ENCODE assay signal across 15 cellular contexts in genomic region chrX:77003956-77004355, GRCh38.
DNase-seq lines count a peak whose midpoint lies in the region; ATAC-seq and TF ChIP-seq lines count a peak whose summit lies in the region.
"Had no signal": no experiment of that assay in that cellular context is flagged by ENCODE, and none has a peak within 500 bp of the region (broad histone marks: within the 10 kb centered on the region; RNA-seq: fewer than 3 reads in every experiment).

No MANE protein-coding gene starts in this region.

- peak; percentile 64 for ATAC-seq in activated CD8-positive, alpha-beta T cell treated with anti-CD3 and anti-CD28 coated beads, Interleukin-2, amount 10 ng/mL, durations not matched to agents 7 days and 5 days
- ATAC-seq in GM21367 (IDR thresholded peaks at IDR 0.05; ENCODE audit: unreplicated experiment) = no peak
- ATAC-seq: left colon had no signal

- CTCF ChIA-PET in activated CD8-positive, alpha-beta T cell treated with anti-CD3 and anti-CD28 coated beads, Interleukin-2, amount 10 ng/mL, durations not matched to agents 7 days and 5 days (lab: Charles Lee) = no interaction called here

- H3K4me1 Mint-ChIP-seq in activated CD8-positive, alpha-beta T cell treated with anti-CD3 and anti-CD28 coated beads, Interleukin-2, amount 10 ng/mL, durations not matched to agents 7 days and 5 days (ENCODE audit: low read depth) = peaks cover 15% of the 10 kb centered on the region

- POLR2A ChIA-PET in activated CD8-positive, alpha-beta T cell treated with anti-CD3 and anti-CD28 coated beads, Interleukin-2, amount 10 ng/mL, durations not matched to agents 7 days and 5 days (lab: Charles Lee) = no interaction called here

- no peaks in the 10 kb centered on the region for H3K27me3 Mint-ChIP-seq in activated CD8-positive, alpha-beta T cell treated with anti-CD3 and anti-CD28 coated beads, Interleukin-2, amount 10 ng/mL, durations not matched to agents 7 days and 5 days (ENCODE audit: low read depth)
- H3K27me3 Mint-ChIP-seq: CD4-positive, alpha-beta memory T cell; progenitor cell of endocrine pancreas had no signal

- no peak overlapping the region for H3K27ac Mint-ChIP-seq in activated CD8-positive, alpha-beta T cell treated with anti-CD3 and anti-CD28 coated beads, Interleukin-2, amount 10 ng/mL, durations not matched to agents 7 days and 5 days
- H3K27ac Mint-ChIP-seq: progenitor cell of endocrine pancreas had no signal

- no peak overlapping the region for H3K4me3 Mint-ChIP-seq in activated CD8-positive, alpha-beta T cell treated with anti-CD3 and anti-CD28 coated beads, Interleukin-2, amount 10 ng/mL, durations not matched to agents 7 days and 5 days
- H3K4me3 Mint-ChIP-seq: CD4-positive, alpha-beta memory T cell had no signal

- H3K9me3 Mint-ChIP-seq in activated CD8-positive, alpha-beta T cell treated with anti-CD3 and anti-CD28 coated beads, Interleukin-2, amount 10 ng/mL, durations not matched to agents 7 days and 5 days (ENCODE audit: insufficient read depth) = no peaks in the 10 kb centered on the region

- H3K36me3 Mint-ChIP-seq in activated CD8-positive, alpha-beta T cell treated with anti-CD3 and anti-CD28 coated beads, Interleukin-2, amount 10 ng/mL, durations not matched to agents 7 days and 5 days (ENCODE audit: low read depth) = no peaks in the 10 kb centered on the region
- H3K36me3 Mint-ChIP-seq: CD4-positive, alpha-beta memory T cell had no signal

- peak; percentile 11 to 17 for DNase-seq in activated CD4-positive, alpha-beta T cell treated with anti-CD3 and anti-CD28 coated beads for 24 hours (ENCODE audit: low read depth in 2 of 2)
- no peak for DNase-seq in activated CD4-positive, alpha-beta T cell treated with anti-CD3 and anti-CD28 coated beads for 1 hour
- DNase-seq in activated CD8-positive, alpha-beta T cell treated with anti-CD3 and anti-CD28 coated beads, Interleukin-2, amount 10 ng/mL, durations not matched to agents 7 days and 5 days = peak; percentile 23
- peak; percentile 18 to 60 for DNase-seq in erythroblast (lab: John Stamatoyannopoulos, UW)
- DNase-seq in stimulated activated CD8-positive, alpha-beta memory T cell treated with anti-CD3 and anti-CD28 coated beads, Interleukin-4, amount 100 ng/mL, for 48 hours = peak; percentile 40
- no peak for DNase-seq in COLO829 (ENCODE audit: low spot score)
- DNase-seq in NCI-H146 treated with DMSO at 0.1 percent for 48 hours (lab: John Stamatoyannopoulos, UW; ENCODE audit: unreplicated experiment) = no peak
- DNase-seq: 8988T, GF-D8, left colon, PC-9, SW 1271 had no signal

- no peak for TF ChIP-seq POLR2A in erythroblast (IDR thresholded peaks at IDR 0.05; ENCODE audit: low read length)

Comparison
In these comparisons a context has a peak if more than half of its experiments do, and no peak if none do; other contexts are left out.
1. DNase-seq: peak in activated CD4-positive, alpha-beta T cell treated with anti-CD3 and anti-CD28 coated beads for 24 hours (2 of 2), activated CD8-positive, alpha-beta T cell treated with anti-CD3 and anti-CD28 coated beads, Interleukin-2, amount 10 ng/mL, durations not matched to agents 7 days and 5 days (single experiment), erythroblast (2 of 2) and stimulated activated CD8-positive, alpha-beta memory T cell treated with anti-CD3 and anti-CD28 coated beads, Interleukin-4, amount 100 ng/mL, for 48 hours (single experiment); none in activated CD4-positive, alpha-beta T cell treated with anti-CD3 and anti-CD28 coated beads for 1 hour (single experiment), COLO829 (single experiment) and NCI-H146 treated with DMSO at 0.1 percent for 48 hours (single experiment).